ENCODE assay signal across 7 cellular contexts in the genomic region with DNA sequence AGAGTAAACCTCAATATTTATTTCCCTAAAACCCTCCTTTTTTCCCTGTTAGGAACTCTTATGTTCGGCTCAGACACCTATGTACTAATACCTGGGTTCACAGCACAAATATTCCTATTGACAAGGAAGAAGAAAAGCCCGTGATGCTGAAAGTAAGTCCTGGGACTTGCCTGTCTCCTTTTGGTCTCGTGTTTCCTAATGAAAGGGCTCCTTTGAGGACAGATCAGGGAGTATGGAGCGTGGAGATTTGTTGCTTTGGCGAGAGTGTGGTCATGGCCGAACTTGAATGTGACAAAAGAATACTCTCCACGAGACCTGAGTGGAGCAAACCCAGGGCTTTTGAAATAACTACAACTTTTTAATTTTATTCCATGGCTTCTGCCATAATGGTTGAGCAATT.
"Had no signal": no experiment of that assay in that cellular context is flagged by ENCODE, and none has a peak within 500 bp of the region (broad histone marks: within the 10 kb centered on the region; RNA-seq: fewer than 3 reads in every experiment).

No MANE protein-coding gene starts in this region.

- ATAC-seq: HepG2, K562 had no signal

- H3K9me3 Mint-ChIP-seq: IgD-negative memory B cell had no signal

- H3K4me3 Mint-ChIP-seq: IgD-negative memory B cell had no signal

- H3K27ac ChIP-seq: HL-60, KMS-11 had no signal

- H3K27ac Mint-ChIP-seq: IgD-negative memory B cell had no signal

- H3K27me3 Mint-ChIP-seq: IgD-negative memory B cell had no signal

- H3K4me3 ChIP-seq: K562 had no signal

- DNase-seq: IMR-90, KG1 had no signal
